In the genomic region with DNA sequence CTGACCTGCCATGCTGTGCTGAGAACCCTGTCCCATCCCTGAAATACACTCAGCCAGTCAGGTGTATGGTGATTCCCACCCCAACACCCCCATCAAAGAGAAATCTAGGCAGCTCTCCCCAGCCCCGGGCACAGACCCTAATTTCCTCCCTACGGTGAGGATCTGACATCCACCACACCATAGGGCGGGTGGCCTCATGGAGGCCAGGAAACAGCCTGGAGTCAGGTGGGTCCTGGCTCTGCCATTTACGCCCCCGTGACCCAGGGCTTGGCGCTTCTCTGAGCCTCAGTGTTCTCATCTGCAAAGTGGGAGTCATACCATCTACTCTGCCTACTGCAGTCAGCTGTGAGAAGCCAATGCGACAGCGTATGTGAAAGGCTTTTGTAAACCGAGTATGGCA, we compare ENCODE assay signal across 10 cellular contexts. TPM values are rescaled to one million over a fixed set of nuclear protein-coding genes. Genes with fewer than 3 reads are reported as not detected.
"Had no signal": no experiment of that assay in that cellular context is flagged by ENCODE, and none has a peak within 500 bp of the region (broad histone marks: within the 10 kb centered on the region; RNA-seq: fewer than 3 reads in every experiment).

No MANE protein-coding gene starts in this region.

RNA-seq across cellular contexts. Expression of a gene that starts 27.4 kb away (rescaled TPM):
- total RNA-seq: activated B cell treated with CpG ODN at 0.5 μM for 24 hours; activated CD4-positive, alpha-beta memory T cell treated with anti-CD3 and anti-CD28 coated beads for 36 hours; activated CD4-positive, alpha-beta memory T cell treated with anti-CD3 and anti-CD28 coated beads, Interleukin-2, amount 10 ng/mL, durations not matched to agents 7 days and 5 days; activated CD4-positive, alpha-beta T cell treated with anti-CD3 and anti-CD28 coated beads for 36 hours; activated CD4-positive, alpha-beta T cell treated with anti-CD3 and anti-CD28 coated beads, Interleukin-2, amount 10 ng/mL, durations not matched to agents 24 days and 14 days; activated CD8-positive, alpha-beta memory T cell treated with anti-CD3 and anti-CD28 coated beads for 36 hours; activated CD8-positive, alpha-beta T cell treated with anti-CD3 and anti-CD28 coated beads for 36 hours; T-helper 1 cell treated with Interleukin-12 subunit alpha and Interleukin-12 subunit beta and Interleukin-4 antibody, amounts not matched to agents 30 ng/mL and 1 ng/mL, for 36 hours; T-helper 17 cell; WTC11 had no signal
